9 cellular contexts compared by ENCODE assay signal in genomic region chr19:48695743-48696352, GRCh38. TPM values are rescaled to one million over a fixed set of nuclear protein-coding genes. Genes with fewer than 3 reads are reported as not detected.
DNase-seq lines count a peak whose midpoint lies in the region; TF ChIP-seq lines count a peak whose summit lies in the region.
"Had no signal": no experiment of that assay in that cellular context is flagged by ENCODE, and none has a peak within 500 bp of the region (broad histone marks: within the 10 kb centered on the region; RNA-seq: fewer than 3 reads in every experiment).

Gene FUT2, plus strand, starts transcription at chr19:48695971. Its CDS starts 6,986 bp downstream, at chr19:48702957.

- H3K27ac ChIP-seq in esophagus squamous epithelium (peak within 1 kb of the TSS; percentile 89 to 97 (median 93)), parathyroid adenoma (peak within 1 kb of the TSS; percentile 37), brain microvascular endothelial cell (no peak within 1 kb of the TSS)

- no peak within 1 kb of the TSS for H3K9ac ChIP-seq in parathyroid adenoma

- no peak for TF ChIP-seq CTCF in esophagus squamous epithelium (IDR thresholded peaks at IDR 0.05)
- no peak for TF ChIP-seq CTCF in parathyroid adenoma (IDR thresholded peaks at IDR 0.05)
- TF ChIP-seq CTCF in brain microvascular endothelial cell (IDR thresholded peaks at IDR 0.05; ENCODE audit: low read depth, low read length, missing control alignments) = no peak

- H3K36me3 ChIP-seq in esophagus squamous epithelium = peaks cover 0 to 3% (median 0%) of the 10 kb centered on the region in 3 donors
- H3K36me3 ChIP-seq in parathyroid adenoma (ENCODE audit: control insufficient read depth, insufficient read depth, low read length) = no peaks in the 10 kb centered on the region
- no peaks in the 10 kb centered on the region for H3K36me3 ChIP-seq in brain microvascular endothelial cell (replicated peaks)

- no peaks in the 10 kb centered on the region for H3K79me2 ChIP-seq in parathyroid adenoma

- DNase-seq in DMS79 (lab: John Stamatoyannopoulos, UW) (peak; percentile 40), NCI-H526 treated with DMSO at 0.1 percent for 48 hours (lab: John Stamatoyannopoulos, UW) (peak; percentile 47), esophagus squamous epithelium (lab: John Stamatoyannopoulos, UW) (no peak), GM03348 (ENCODE audit: low spot score) (no peak), T1000 (lab: John Stamatoyannopoulos, UW) (no peak), brain microvascular endothelial cell (no peak), NCI-H524 treated with DMSO at 0.1 percent for 48 hours (lab: John Stamatoyannopoulos, UW) (no peak)

- H3K4me3 ChIP-seq in esophagus squamous epithelium = peak within 1 kb of the TSS; percentile 46 to 69 (median 54)
- H3K4me3 ChIP-seq in parathyroid adenoma (ENCODE audit: low read depth, low read length) = no peak within 1 kb of the TSS
- H3K4me3 ChIP-seq in brain microvascular endothelial cell (ENCODE audit: low read depth, low read length) = no peak within 1 kb of the TSS
- H3K4me3 ChIP-seq: GM12878 had no signal

- peak within 1 kb of the TSS; percentile 75 for H2AFZ ChIP-seq in parathyroid adenoma

- H3K27me3 ChIP-seq in esophagus squamous epithelium (peaks cover 0 to 22% (median 0%) of the 10 kb centered on the region in 4 donors), parathyroid adenoma (ENCODE audit: control insufficient read depth, insufficient read depth, low read length) (no peaks in the 10 kb centered on the region), brain microvascular endothelial cell (replicated peaks) (no peaks in the 10 kb centered on the region)

- intact Hi-C loops in esophagus squamous epithelium (cut with DNase I) = no loop called here

- TF ChIP-seq POLR2A in esophagus squamous epithelium (IDR thresholded peaks at IDR 0.05) = peak in 3 of 4 donors; percentile 50 to 69 (median 58)

- H3K4me1 ChIP-seq in esophagus squamous epithelium = peaks cover 0 to 52% (median 12%) of the 10 kb centered on the region in 3 donors
- peaks cover 6% of the 10 kb centered on the region for H3K4me1 ChIP-seq in parathyroid adenoma

- H3K9me3 ChIP-seq in esophagus squamous epithelium = no peaks in the 10 kb centered on the region
- no peaks in the 10 kb centered on the region for H3K9me3 ChIP-seq in parathyroid adenoma (ENCODE audit: control insufficient read depth, low read length)

- H3K4me2 ChIP-seq in parathyroid adenoma (ENCODE audit: low read length) = peak within 1 kb of the TSS; percentile 20

- 8 to 24% methylated on average over 4 to 5 of the region's 16 CpGs for WGBS in esophagus squamous epithelium, 2 donors

- in situ Hi-C loops in brain microvascular endothelial cell (cut with HindIII; ENCODE audit: low pct_ligation_motif_present, low sequenced_read_pairs) = no loop called here

RNA-seq across cellular contexts. Expression of gene FUT2, which starts in this region (rescaled TPM):
- 100 to 1,000 TPM in 1 of 4 donors, 10 to 100 TPM in 3; 12.2 to 125 (median 38.5) TPM for total RNA-seq in esophagus squamous epithelium
- total RNA-seq: GM12878 had no signal

Comparison
In these comparisons a context has a peak if more than half of its experiments do, and no peak if none do; other contexts are left out.
1. DNase-seq: peak in DMS79 (single experiment) and NCI-H526 treated with DMSO at 0.1 percent for 48 hours (single experiment); none in esophagus squamous epithelium (single experiment), GM03348 (single experiment), T1000 (single experiment), brain microvascular endothelial cell (single experiment) and NCI-H524 treated with DMSO at 0.1 percent for 48 hours (single experiment).
2. H3K4me3 ChIP-seq: peak in esophagus squamous epithelium (4 of 4); none in parathyroid adenoma (single experiment) and brain microvascular endothelial cell (single experiment).